ENCODE assay signal across 21 cellular contexts in genomic region chr2:39455826-39456225, GRCh38. TPM values are rescaled to one million over a fixed set of nuclear protein-coding genes. Genes with fewer than 3 reads are reported as not detected.
DNase-seq lines count a peak whose midpoint lies in the region; ATAC-seq and TF ChIP-seq lines count a peak whose summit lies in the region.
"Had no signal": no experiment of that assay in that cellular context is flagged by ENCODE, and none has a peak within 500 bp of the region (broad histone marks: within the 10 kb centered on the region; RNA-seq: fewer than 3 reads in every experiment).

No MANE protein-coding gene starts in this region.

- intact Hi-C loops in PC-3 (cut with micrococcal nuclease), result no loop called here

- H3K36me3 ChIP-seq in PC-3 (ENCODE audit: low read depth, low read length), result peaks cover 8% of the 10 kb centered on the region; the same call in 1 of the 2 replicates
- no peaks in the 10 kb centered on the region for H3K36me3 ChIP-seq in osteoblast (ENCODE audit: insufficient read depth, low read length)

- ATAC-seq in PC-3 (no peak), GM19328 (IDR thresholded peaks at IDR 0.05; ENCODE audit: unreplicated experiment) (no peak)
- ATAC-seq in activated naive CD8-positive, alpha-beta T cell treated with anti-CD3 and anti-CD28 coated beads, Interleukin-2, amount 50 U/mL, for 24 hours, result no peak
- ATAC-seq: GM23338, HepG2 had no signal

- H3K27me3 ChIP-seq in PC-3 (ENCODE audit: low read length) (no peaks in the 10 kb centered on the region), osteoblast (ENCODE audit: insufficient read depth, low read length) (no peaks in the 10 kb centered on the region)

- H4K20me1 ChIP-seq in PC-3 (ENCODE audit: low read length) (no peaks in the 10 kb centered on the region), osteoblast (ENCODE audit: insufficient read depth, low read length) (no peaks in the 10 kb centered on the region)

- POLR2A ChIA-PET in PC-3 (lab: Charles Lee; ENCODE audit: unreplicated experiment), result no interaction called here

- CTCF ChIA-PET in PC-3 (lab: Charles Lee), result no interaction called here

- peak overlapping the region; percentile 14 for H3K27ac Mint-ChIP-seq in chondrocyte (ENCODE audit: unreplicated experiment)
- H3K27ac Mint-ChIP-seq in activated naive CD8-positive, alpha-beta T cell treated with anti-CD3 and anti-CD28 coated beads, Interleukin-2, amount 50 U/mL, for 24 hours, result no peak overlapping the region
- H3K27ac Mint-ChIP-seq: CD14-positive monocyte, GM23338 had no signal

- no peak overlapping the region for H3K27ac ChIP-seq in PC-3 (ENCODE audit: low read length)
- H3K27ac ChIP-seq in osteoblast (ENCODE audit: low read depth, low read length), result peak overlapping the region; percentile 36
- H3K27ac ChIP-seq: KMS-11, SK-N-MC had no signal

- H3F3A ChIP-seq in PC-3 (ENCODE audit: low read length, unreplicated experiment), result no peaks in the 10 kb centered on the region

- no peaks in the 10 kb centered on the region for H3K9me2 ChIP-seq in PC-3 (replicated peaks; ENCODE audit: low read length)

- H3K4me3 Mint-ChIP-seq in chondrocyte (ENCODE audit: unreplicated experiment), result no peak overlapping the region
- H3K4me3 Mint-ChIP-seq in activated naive CD8-positive, alpha-beta T cell treated with anti-CD3 and anti-CD28 coated beads, Interleukin-2, amount 50 U/mL, for 24 hours, result no peak overlapping the region
- H3K4me3 Mint-ChIP-seq: CD14-positive monocyte, GM23338 had no signal

- H3K27me3 Mint-ChIP-seq in chondrocyte (ENCODE audit: low read depth), result no peaks in the 10 kb centered on the region
- no peaks in the 10 kb centered on the region for H3K27me3 Mint-ChIP-seq in activated naive CD8-positive, alpha-beta T cell treated with anti-CD3 and anti-CD28 coated beads, Interleukin-2, amount 50 U/mL, for 24 hours

- peak; percentile 64 for DNase-seq in EH (ENCODE audit: low read depth)
- peak; percentile 47 for DNase-seq in PC-3
- no peak for DNase-seq in chondrocyte (ENCODE audit: low spot score)
- peak; percentile 56 for DNase-seq in osteoblast (ENCODE audit: insufficient read length, low spot score, missing footprints)
- DNase-seq in SKM-1 treated with dmso at 0.1 percent for 144 hours (lab: John Stamatoyannopoulos, UW; ENCODE audit: unreplicated experiment), result no peak
- no peak for DNase-seq in CD1c-positive myeloid dendritic cell (ENCODE audit: extremely low spot score)
- no peak for DNase-seq in activated naive CD8-positive, alpha-beta T cell treated with anti-CD3 and anti-CD28 coated beads, Interleukin-2, amount 50 U/mL, for 24 hours
- DNase-seq: AML-193, COR-L47, DMS153, NCI-H1048, NCI-H1436 treated with DMSO at 0.1 percent for 48 hours, NCI-H2029 treated with DMSO at 0.1 percent for 48 hours, NCI-H524, Right ventricle myocardium superior had no signal

- H3K79me2 ChIP-seq in PC-3 (ENCODE audit: low read length), result no peaks in the 10 kb centered on the region
- H3K79me2 ChIP-seq in osteoblast (ENCODE audit: insufficient read depth, low read length), result no peaks in the 10 kb centered on the region

- TF ChIP-seq CTCF in PC-3 (conservative IDR thresholded peaks at IDR 0.05; ENCODE audit: low read depth, low read length), result no peak
- no peak for TF ChIP-seq CTCF in chondrocyte (IDR thresholded peaks at IDR 0.05)
- no peak for TF ChIP-seq CTCF in osteoblast (IDR thresholded peaks at IDR 0.05; ENCODE audit: extremely low read depth, low read depth, low read length)

- no TSS peak for BruUV-seq in PC-3 (replicated peaks; lab: Mats Ljungman, UMichigan)

- no peak overlapping the region for H3K4me2 ChIP-seq in PC-3 (ENCODE audit: low read length)
- H3K4me2 ChIP-seq in osteoblast (ENCODE audit: insufficient read depth, low read length), result no peak overlapping the region
- H3K4me2 ChIP-seq: GM23338, KMS-11 had no signal

- no peak overlapping the region for H3K9ac ChIP-seq in PC-3 (ENCODE audit: low read length)
- H3K9ac ChIP-seq: KMS-11 had no signal

- H3K4me1 Mint-ChIP-seq in chondrocyte (ENCODE audit: low read depth), result peaks cover 7% of the 10 kb centered on the region
- no peaks in the 10 kb centered on the region for H3K4me1 Mint-ChIP-seq in activated naive CD8-positive, alpha-beta T cell treated with anti-CD3 and anti-CD28 coated beads, Interleukin-2, amount 50 U/mL, for 24 hours
- H3K4me1 Mint-ChIP-seq: GM23338 had no signal

- H3K4me3 ChIP-seq in PC-3 (ENCODE audit: low read length) (no peak overlapping the region), osteoblast (ENCODE audit: insufficient read depth, low read length) (no peak overlapping the region)
- H3K4me3 ChIP-seq: GM23338, SK-N-MC had no signal

- H2AFZ ChIP-seq in PC-3 (ENCODE audit: low read length) (no peak overlapping the region), osteoblast (ENCODE audit: low read length) (no peak overlapping the region)
- H2AFZ ChIP-seq: GM23338 had no signal

- no peaks in the 10 kb centered on the region for H3K9me3 ChIP-seq in PC-3 (ENCODE audit: low read length)
- no peaks in the 10 kb centered on the region for H3K9me3 ChIP-seq in osteoblast (ENCODE audit: low read depth, low read length)

- H3K36me3 Mint-ChIP-seq in chondrocyte (ENCODE audit: low read depth), result peaks cover 13% of the 10 kb centered on the region
- peaks cover 17% of the 10 kb centered on the region for H3K36me3 Mint-ChIP-seq in activated naive CD8-positive, alpha-beta T cell treated with anti-CD3 and anti-CD28 coated beads, Interleukin-2, amount 50 U/mL, for 24 hours (ENCODE audit: low read depth)

- H3K4me1 ChIP-seq in PC-3 (ENCODE audit: insufficient read depth, low read length), result peaks cover 15% of the 10 kb centered on the region
- no peaks in the 10 kb centered on the region for H3K4me1 ChIP-seq in osteoblast (ENCODE audit: insufficient read depth, low read length)

- peaks cover 7% of the 10 kb centered on the region for H3K9me3 Mint-ChIP-seq in chondrocyte (ENCODE audit: low read depth)
- peaks cover 8% of the 10 kb centered on the region for H3K9me3 Mint-ChIP-seq in activated naive CD8-positive, alpha-beta T cell treated with anti-CD3 and anti-CD28 coated beads, Interleukin-2, amount 50 U/mL, for 24 hours

RNA-seq across cellular contexts. Expression of gene MAP4K3, which starts 18.7 kb away (rescaled TPM):
- total RNA-seq in PC-3 (2014; rRNA removed) (81.1 and 97.4 TPM in 2 replicates), chondrocyte (30.9 to 42.9 TPM (median 35.3 TPM) in 3 replicates), osteoblast (49.8 and 51.8 TPM in 2 replicates)

Comparison
In these comparisons a context has a peak if more than half of its experiments do, and no peak if none do; other contexts are left out.
1. DNase-seq: peak in EH (single experiment), PC-3 (single experiment) and osteoblast (single experiment); none in chondrocyte (single experiment), SKM-1 treated with dmso at 0.1 percent for 144 hours (single experiment), CD1c-positive myeloid dendritic cell (single experiment) and activated naive CD8-positive, alpha-beta T cell treated with anti-CD3 and anti-CD28 coated beads, Interleukin-2, amount 50 U/mL, for 24 hours (single experiment).